14 cellular contexts compared by ENCODE assay signal in genomic region chr3:106628407-106628806, GRCh38.
A peak's percentile ranks its signal among the peaks of the same experiment; 100 is the strongest.
DNase-seq lines count a peak whose midpoint lies in the region; ATAC-seq and TF ChIP-seq lines count a peak whose summit lies in the region.
"Had no signal": no experiment of that assay in that cellular context is flagged by ENCODE, and none has a peak within 500 bp of the region (broad histone marks: within the 10 kb centered on the region; RNA-seq: fewer than 3 reads in every experiment).

No MANE protein-coding gene starts in this region.

- no peak for TF ChIP-seq CTCF in type B pancreatic cell (conservative IDR thresholded peaks at IDR 0.05)

- no peak overlapping the region for H3K4me3 ChIP-seq in Jurkat, Clone E6-1 (ENCODE audit: low read length)
- no peak overlapping the region for H3K4me3 ChIP-seq in adipocyte (ENCODE audit: low read length)
- H3K4me3 ChIP-seq: right atrium auricular region, tibial nerve had no signal

- no peaks in the 10 kb centered on the region for H3K27me3 ChIP-seq in adipocyte (replicated peaks; ENCODE audit: control insufficient read depth, insufficient read depth, low read length)
- H3K27me3 ChIP-seq: right atrium auricular region, tibial nerve had no signal

- H3K27me3 Mint-ChIP-seq in type B pancreatic cell = no peaks in the 10 kb centered on the region
- H3K27me3 Mint-ChIP-seq: dendritic cell treated with granulocyte-macrophage colony-stimulating factor and Interleukin-4, amounts not matched to agents 40 ng/mL and 50 ng/mL, for 4 days; IgD-negative memory B cell had no signal

- DNase-seq in Daoy (ENCODE audit: low read depth) = peak; percentile 38
- peak; percentile 23 for DNase-seq in Jurkat, Clone E6-1 (ENCODE audit: low read depth, low spot score)
- peak; percentile 41 for DNase-seq in adipocyte (ENCODE audit: low read depth)
- peak; percentile 69 for DNase-seq in iris pigment epithelial cell (ENCODE audit: low read depth)
- no peak for DNase-seq in NAMALWA (ENCODE audit: low spot score)
- DNase-seq in type B pancreatic cell (ENCODE audit: extremely low spot score, unreplicated experiment) = no peak
- DNase-seq: activated effector memory CD4-positive, alpha-beta T cell treated with anti-CD3 and anti-CD28 coated beads, Interleukin-2, amount 50 U/mL, for 16 hours; SIG-M5 had no signal

- H3K9me3 ChIP-seq in adipocyte (ENCODE audit: control insufficient read depth, low read length) = peaks cover 13% of the 10 kb centered on the region

- peaks cover 16% of the 10 kb centered on the region for H3K4me1 Mint-ChIP-seq in type B pancreatic cell (ENCODE audit: unreplicated experiment)

- peaks cover 14% of the 10 kb centered on the region for H3K4me1 ChIP-seq in adipocyte (ENCODE audit: control insufficient read depth, insufficient read depth, low read length)
- H3K4me1 ChIP-seq: right atrium auricular region, tibial nerve had no signal

- H3K4me3 Mint-ChIP-seq in type B pancreatic cell = no peak overlapping the region
- H3K4me3 Mint-ChIP-seq: dendritic cell treated with granulocyte-macrophage colony-stimulating factor and Interleukin-4, amounts not matched to agents 40 ng/mL and 50 ng/mL, for 4 days; IgD-negative memory B cell had no signal

- H3K36me3 ChIP-seq in adipocyte (ENCODE audit: control insufficient read depth, insufficient read depth, low read length, severe bottlenecking) = no peaks in the 10 kb centered on the region
- H3K36me3 ChIP-seq: right atrium auricular region, tibial nerve had no signal

- H3K9me3 Mint-ChIP-seq in type B pancreatic cell = peaks cover 6% of the 10 kb centered on the region

- H3K36me3 Mint-ChIP-seq in type B pancreatic cell = peaks cover 3% of the 10 kb centered on the region

- H3K9ac ChIP-seq in adipocyte (ENCODE audit: low read length) = peak overlapping the region; percentile 32

- no peak overlapping the region for H3K27ac Mint-ChIP-seq in type B pancreatic cell
- H3K27ac Mint-ChIP-seq: dendritic cell treated with granulocyte-macrophage colony-stimulating factor and Interleukin-4, amounts not matched to agents 40 ng/mL and 50 ng/mL, for 4 days; IgD-negative memory B cell had no signal

- no peak for ATAC-seq in GM18909 (IDR thresholded peaks at IDR 0.05; ENCODE audit: poor library complexity, unreplicated experiment)
- no peak for ATAC-seq in GM21737 (IDR thresholded peaks at IDR 0.05; ENCODE audit: unreplicated experiment)

Comparison
In these comparisons a context has a peak if more than half of its experiments do, and no peak if none do; other contexts are left out.
1. DNase-seq: peak in Daoy (single experiment), Jurkat, Clone E6-1 (single experiment), adipocyte (single experiment) and iris pigment epithelial cell (single experiment); none in NAMALWA (single experiment) and type B pancreatic cell (single experiment).